ENCODE assay signal across 1 cellular context in the genomic region with DNA sequence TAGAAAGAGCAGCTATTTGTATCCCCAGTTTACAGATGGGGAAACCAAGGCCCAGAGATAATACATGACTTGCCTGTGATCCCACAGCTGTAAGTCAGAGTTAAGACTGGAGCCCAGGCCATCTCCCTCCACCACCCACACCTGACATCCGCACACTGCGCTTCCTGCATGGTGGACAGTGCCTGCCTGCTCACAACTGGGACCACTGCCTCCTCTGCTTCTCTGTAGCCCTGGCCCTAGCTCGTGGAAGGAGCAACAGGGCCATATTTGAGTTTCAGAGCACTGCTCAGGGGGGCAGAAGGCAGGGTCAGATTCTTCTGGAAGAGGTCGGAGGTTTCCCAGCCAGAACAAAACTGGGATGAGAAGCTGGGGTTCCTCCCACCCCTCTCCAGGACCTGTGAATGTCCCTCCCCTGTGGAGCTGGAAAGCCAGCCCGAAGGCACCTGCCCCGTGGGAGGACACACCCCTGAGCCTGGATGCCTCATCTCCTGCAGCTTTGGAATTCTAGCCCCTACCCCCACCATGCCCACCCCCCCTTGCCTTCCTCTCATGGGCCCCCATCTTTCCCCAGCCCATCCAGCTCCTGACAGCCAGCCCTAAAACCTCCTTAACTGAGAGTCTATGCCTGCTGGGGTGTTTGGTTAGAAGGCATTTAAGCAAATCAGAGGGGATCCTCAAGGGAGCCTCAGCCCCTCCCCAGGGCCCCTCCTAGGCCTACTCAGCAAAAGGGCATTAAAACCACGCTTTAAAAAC.
TF ChIP-seq lines count a peak whose summit lies in the region.

No MANE protein-coding gene starts in this region.

TF ChIP-seq in H1, 55 proteins besides CTCF, POLR2A, EP300 and RAD21:
- TF ChIP-seq SP2 (IDR thresholded peaks at IDR 0.05; ENCODE audit: low read length) = no peak
- TF ChIP-seq SIN3A (conservative IDR thresholded peaks at IDR 0.05 in 1 of 2, IDR thresholded peaks at IDR 0.05 in 1 of 2; ENCODE audit: low read depth in 1 of 2, low read length in 2 of 2) = no peak
- no peak for TF ChIP-seq YY1 (IDR thresholded peaks at IDR 0.05; ENCODE audit: low read depth, low read length)
